ENCODE assay signal across 16 cellular contexts in the genomic region with DNA sequence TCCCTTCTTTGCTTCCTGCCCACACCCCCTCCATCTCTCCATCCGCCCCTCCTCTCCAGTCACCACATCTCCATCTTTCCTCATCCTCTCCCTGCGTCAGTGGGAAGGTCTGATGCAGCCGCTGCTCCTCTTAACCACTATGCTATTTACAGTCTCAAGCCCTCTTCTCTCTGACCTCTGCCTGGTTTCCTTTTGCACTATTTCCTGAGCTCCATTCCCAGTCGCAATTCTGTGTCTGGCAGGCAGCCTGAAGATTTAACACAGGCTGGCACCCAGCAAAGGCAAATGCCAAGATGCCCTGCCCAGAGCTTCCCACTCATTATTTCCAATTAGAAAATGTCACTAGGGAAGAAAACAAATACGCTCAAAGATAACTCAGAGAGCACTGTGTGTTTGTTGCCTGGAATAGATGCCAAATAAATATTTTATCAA.
DNase-seq lines count a peak whose midpoint lies in the region; ATAC-seq, FAIRE-seq and TF ChIP-seq lines count a peak whose summit lies in the region.
"Had no signal": no experiment of that assay in that cellular context is flagged by ENCODE, and none has a peak within 500 bp of the region (broad histone marks: within the 10 kb centered on the region; RNA-seq: fewer than 3 reads in every experiment).

No MANE protein-coding gene starts in this region.

- DNase-seq in MG63: peak; percentile 94
- DNase-seq in chondrocyte (ENCODE audit: low spot score): no peak
- peak; percentile 81 for DNase-seq in mesenchymal stem cell
- DNase-seq in H54 (ENCODE audit: insufficient read length, low spot score): no peak
- no peak for DNase-seq in MM.1S
- DNase-seq in ecto neural progenitor cell (ENCODE audit: low spot score): no peak
- DNase-seq: activated T-cell treated with anti-CD3 and anti-CD28 coated beads, Interleukin-2, amount 50 U/mL, for 1 hour; CD8-positive, alpha-beta T cell; effector CD8-positive, alpha-beta T cell; H9; NCI-H187 treated with DMSO at 0.1 percent for 48 hours; stimulated activated CD4-positive, alpha-beta T cell treated with anti-CD3 and anti-CD28 coated beads, Interleukin-12 subunit alpha, Interleukin-12 subunit beta, amount 100 ng/mL, for 4 hours; stimulated activated naive CD4-positive, alpha-beta T cell; T-helper 17 cell had no signal

- no peaks in the 10 kb centered on the region for H3K27me3 Mint-ChIP-seq in chondrocyte (ENCODE audit: low read depth)

- H3K9me3 Mint-ChIP-seq in chondrocyte (ENCODE audit: low read depth): no peaks in the 10 kb centered on the region
- H3K9me3 Mint-ChIP-seq: CD8-positive, alpha-beta T cell; H9 had no signal

- H4K8ac ChIP-seq in mesenchymal stem cell (ENCODE audit: low read length): no peak overlapping the region

- no peak overlapping the region for H2AFZ ChIP-seq in ACC112 (ENCODE audit: low read length, unreplicated experiment)
- no peak overlapping the region for H2AFZ ChIP-seq in mesenchymal stem cell (ENCODE audit: low read depth, low read length)
- H2AFZ ChIP-seq in MM.1S (ENCODE audit: low read length): no peak overlapping the region

- H3F3A ChIP-seq in MM.1S (ENCODE audit: insufficient read depth, low read length): 0 out of 2 replicates have a peak, but pooled peaks cover under 1% of the 10 kb centered on the region

- no peaks in the 10 kb centered on the region for H3K36me3 Mint-ChIP-seq in chondrocyte (ENCODE audit: low read depth)
- H3K36me3 Mint-ChIP-seq: CD8-positive, alpha-beta T cell had no signal

- H3K9ac ChIP-seq in mesenchymal stem cell (ENCODE audit: low read length): peak overlapping the region; percentile 64
- H3K9ac ChIP-seq in MM.1S (ENCODE audit: low read length): no peak overlapping the region

- FAIRE-seq in H54 (lab: Jason Lieb, UNC): no peak

- H3K79me2 ChIP-seq in ACC112 (ENCODE audit: control insufficient read depth, insufficient read depth, low read length, unreplicated experiment) (no peaks in the 10 kb centered on the region), MM.1S (ENCODE audit: low read length) (no peaks in the 10 kb centered on the region)

- H3K4me1 Mint-ChIP-seq in chondrocyte (ENCODE audit: low read depth): peaks cover 34% of the 10 kb centered on the region
- H3K4me1 Mint-ChIP-seq: T-helper 17 cell had no signal

- no peak overlapping the region for H3K18ac ChIP-seq in mesenchymal stem cell (ENCODE audit: low read depth in 1 of 2, low read length in 2 of 2)

- H3K27ac ChIP-seq in ACC112 (ENCODE audit: low read depth, low read length) (peak overlapping the region; percentile 86), mesenchymal stem cell (ENCODE audit: low read length, poor library complexity, severe bottlenecking) (no peak overlapping the region), MM.1S (ENCODE audit: low read length) (no peak overlapping the region)

- no peak for TF ChIP-seq POLR2A in H54 (IDR thresholded peaks at IDR 0.05; ENCODE audit: low read depth, low read length)

- no peak overlapping the region for H2BK12ac ChIP-seq in mesenchymal stem cell (ENCODE audit: low read length in 2 of 2)

- no peak overlapping the region for H3K4me3 ChIP-seq in ACC112 (ENCODE audit: low read depth, low read length)
- no peak overlapping the region for H3K4me3 ChIP-seq in MG63
- H3K4me3 ChIP-seq in mesenchymal stem cell (ENCODE audit: insufficient read depth in 1 of 2, low read depth in 1 of 2, low read length in 2 of 2): peak overlapping the region in 1 of 2 experiments; percentile 45
- no peak overlapping the region for H3K4me3 ChIP-seq in MM.1S (ENCODE audit: low read length)

- H3K27ac Mint-ChIP-seq in chondrocyte (ENCODE audit: unreplicated experiment): peak overlapping the region; percentile 94
- H3K27ac Mint-ChIP-seq: CD8-positive, alpha-beta T cell; H9; T-helper 17 cell had no signal

- no peak overlapping the region for H3K4ac ChIP-seq in mesenchymal stem cell (ENCODE audit: low read depth in 1 of 2, low read length in 2 of 2)

- H2AK5ac ChIP-seq in mesenchymal stem cell (ENCODE audit: low read length, severe bottlenecking): no peak overlapping the region

- no peak overlapping the region for H3K14ac ChIP-seq in mesenchymal stem cell (ENCODE audit: low read length in 2 of 2)

- H3K27me3 ChIP-seq in ACC112 (ENCODE audit: insufficient read depth, low read length) (no peaks in the 10 kb centered on the region), MG63 (no peaks in the 10 kb centered on the region), mesenchymal stem cell (ENCODE audit: control insufficient read depth in 1 of 2, insufficient read depth in 1 of 2, low read length in 2 of 2) (peaks cover 0 to 18% of the 10 kb centered on the region in 2 experiments), MM.1S (replicated peaks; ENCODE audit: insufficient read depth, low read length) (no peaks in the 10 kb centered on the region)

- H3K4me2 ChIP-seq in mesenchymal stem cell (ENCODE audit: low read length, poor library complexity, severe bottlenecking) (no peak overlapping the region), MM.1S (ENCODE audit: low read depth, low read length) (no peak overlapping the region)

- H3K4me1 ChIP-seq in ACC112 (ENCODE audit: control insufficient read depth, insufficient read depth, low read length, unreplicated experiment) (peaks cover 34% of the 10 kb centered on the region), mesenchymal stem cell (ENCODE audit: control insufficient read depth, insufficient read depth, low read depth, low read length) (peaks cover 14% of the 10 kb centered on the region), MM.1S (ENCODE audit: low read length) (peaks cover under 1% of the 10 kb centered on the region)

- TF ChIP-seq CTCF in chondrocyte (IDR thresholded peaks at IDR 0.05) (no peak), MM.1S (IDR thresholded peaks at IDR 0.05; ENCODE audit: low read length) (no peak)

- no peak overlapping the region for H2BK5ac ChIP-seq in mesenchymal stem cell (ENCODE audit: low read depth, low read length, poor library complexity, severe bottlenecking)

- H3K4me3 Mint-ChIP-seq in chondrocyte (ENCODE audit: unreplicated experiment): no peak overlapping the region
- H3K4me3 Mint-ChIP-seq: CD8-positive, alpha-beta T cell; H9; T-helper 17 cell had no signal

- no peaks in the 10 kb centered on the region for H3K79me1 ChIP-seq in mesenchymal stem cell (replicated peaks; ENCODE audit: low read length, poor library complexity, severe bottlenecking)

- 65% methylated on average over 4 of the region's 5 CpGs for WGBS in mesenchymal stem cell

- no peaks in the 10 kb centered on the region for H4K20me1 ChIP-seq in MM.1S (ENCODE audit: insufficient read depth, low read length)

- H3K36me3 ChIP-seq in ACC112 (ENCODE audit: insufficient read depth, low read length) (no peaks in the 10 kb centered on the region), MG63 (no peaks in the 10 kb centered on the region), mesenchymal stem cell (ENCODE audit: control insufficient read depth in 1 of 2, insufficient read depth in 2 of 2, low read depth in 1 of 2, low read length in 2 of 2) (no peaks in the 10 kb centered on the region), MM.1S (replicated peaks; ENCODE audit: insufficient read depth, low read length) (no peaks in the 10 kb centered on the region)

- H2BK15ac ChIP-seq in mesenchymal stem cell (ENCODE audit: low read depth, poor library complexity, severe bottlenecking): no peak overlapping the region

- no peak overlapping the region for H4K91ac ChIP-seq in mesenchymal stem cell (ENCODE audit: low read length)

- H3K23ac ChIP-seq in mesenchymal stem cell (ENCODE audit: low read length in 2 of 2): no peak overlapping the region

- H3K9me2 ChIP-seq in MM.1S (replicated peaks; ENCODE audit: insufficient read depth, low read length): no peaks in the 10 kb centered on the region

- H3K9me3 ChIP-seq in MG63 (no peaks in the 10 kb centered on the region), mesenchymal stem cell (ENCODE audit: control insufficient read depth, low read length) (peaks cover 2% of the 10 kb centered on the region), MM.1S (replicated peaks; ENCODE audit: insufficient read depth, low read length) (no peaks in the 10 kb centered on the region)

- H2BK120ac ChIP-seq in mesenchymal stem cell (ENCODE audit: low read depth, low read length): no peak overlapping the region

- no peak for ATAC-seq in HG03460 (IDR thresholded peaks at IDR 0.05; ENCODE audit: unreplicated experiment)
- ATAC-seq: CD8-positive, alpha-beta T cell; T-helper 17 cell had no signal

Comparison
In these comparisons a context has a peak if more than half of its experiments do, and no peak if none do; other contexts are left out.
1. DNase-seq: peak in MG63 (single experiment) and mesenchymal stem cell (single experiment); none in chondrocyte (single experiment), H54 (single experiment), MM.1S (single experiment) and ecto neural progenitor cell (single experiment).